Comparison of ENCODE assay signal across 1 cellular context in genomic region chr5:76952795-76953536, GRCh38.
TF ChIP-seq lines count a peak whose summit lies in the region.

A gene with protein sequence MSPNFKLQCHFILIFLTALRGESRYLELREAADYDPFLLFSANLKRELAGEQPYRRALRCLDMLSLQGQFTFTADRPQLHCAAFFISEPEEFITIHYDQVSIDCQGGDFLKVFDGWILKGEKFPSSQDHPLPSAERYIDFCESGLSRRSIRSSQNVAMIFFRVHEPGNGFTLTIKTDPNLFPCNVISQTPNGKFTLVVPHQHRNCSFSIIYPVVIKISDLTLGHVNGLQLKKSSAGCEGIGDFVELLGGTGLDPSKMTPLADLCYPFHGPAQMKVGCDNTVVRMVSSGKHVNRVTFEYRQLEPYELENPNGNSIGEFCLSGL (plus strand): TSS chr5:76953045. CDS start chr5:76953135, 90 bp downstream.

TF ChIP-seq in HepG2, 621 proteins besides CTCF, POLR2A, EP300 and RAD21 (continued from another document):
- no peak for TF ChIP-seq ZNF782 (CRISPR knock-in tag; IDR thresholded peaks at IDR 0.05; ENCODE audit: borderline replicate concordance)
- no peak for TF ChIP-seq SP140L (CRISPR knock-in tag; IDR thresholded peaks at IDR 0.05; ENCODE audit: borderline replicate concordance)
- TF ChIP-seq ZNF776 (CRISPR knock-in tag; IDR thresholded peaks at IDR 0.05) = no peak
- no peak for TF ChIP-seq ZNF232 (CRISPR knock-in tag; IDR thresholded peaks at IDR 0.05; ENCODE audit: borderline replicate concordance)
